ENCODE assay signal across 17 cellular contexts in genomic region chr18:56043691-56044090, GRCh38.
DNase-seq lines count a peak whose midpoint lies in the region; ATAC-seq lines count a peak whose summit lies in the region.
"Had no signal": no experiment of that assay in that cellular context is flagged by ENCODE, and none has a peak within 500 bp of the region (broad histone marks: within the 10 kb centered on the region; RNA-seq: fewer than 3 reads in every experiment).

No MANE protein-coding gene starts in this region.

- H3K27ac ChIP-seq in aorta (ENCODE audit: low read depth in 1 of 2, low read length in 2 of 2): no peak overlapping the region
- H3K27ac ChIP-seq: ascending aorta, neutrophil had no signal

- H3K9me3 ChIP-seq in aorta (ENCODE audit: control insufficient read depth, low read length): peaks cover 3% of the 10 kb centered on the region
- H3K9me3 ChIP-seq: neutrophil had no signal

- no peaks in the 10 kb centered on the region for H3K27me3 Mint-ChIP-seq in activated CD8-positive, alpha-beta T cell treated with anti-CD3 and anti-CD28 coated beads, Interleukin-2, amount 10 ng/mL, durations not matched to agents 7 days and 5 days (ENCODE audit: low read depth)
- H3K27me3 Mint-ChIP-seq: activated CD4-positive, alpha-beta memory T cell treated with anti-CD3 and anti-CD28 coated beads, Interleukin-2, amount 10 ng/mL, durations not matched to agents 7 days and 5 days; activated T-helper 17 cell treated with anti-CD3 and anti-CD28 coated beads, Interleukin-2, amount 50 U/mL, for 72 hours had no signal

- H3K9me3 Mint-ChIP-seq in activated CD8-positive, alpha-beta T cell treated with anti-CD3 and anti-CD28 coated beads, Interleukin-2, amount 10 ng/mL, durations not matched to agents 7 days and 5 days (ENCODE audit: insufficient read depth): no peaks in the 10 kb centered on the region

- DNase-seq in left ventricle myocardium superior (no peak), Right ventricle myocardium inferior (ENCODE audit: missing footprints) (no peak), foreskin melanocyte (peak; percentile 83), nucleus accumbens (lab: John Stamatoyannopoulos, UW) (peak in 55 of 56 donors; percentile 19 to 96 (median 84)), aorta (peak in 1 of 2 donors; percentile 52), GDM1 (lab: John Stamatoyannopoulos, UW) (no peak)
- DNase-seq in activated CD8-positive, alpha-beta T cell treated with anti-CD3 and anti-CD28 coated beads, Interleukin-2, amount 10 ng/mL, durations not matched to agents 7 days and 5 days: no peak
- DNase-seq: activated CD4-positive, alpha-beta memory T cell treated with anti-CD3 and anti-CD28 coated beads, Interleukin-2, amount 10 ng/mL, durations not matched to agents 7 days and 5 days; effector memory CD4-positive, alpha-beta T cell; Kasumi-1; mesenchymal stem cell; NCI-H187; NCI-H510A treated with DMSO at 0.1 percent for 48 hours had no signal

- no peak overlapping the region for H3K27ac Mint-ChIP-seq in activated CD8-positive, alpha-beta T cell treated with anti-CD3 and anti-CD28 coated beads, Interleukin-2, amount 10 ng/mL, durations not matched to agents 7 days and 5 days
- H3K27ac Mint-ChIP-seq: activated CD4-positive, alpha-beta memory T cell treated with anti-CD3 and anti-CD28 coated beads, Interleukin-2, amount 10 ng/mL, durations not matched to agents 7 days and 5 days; activated T-helper 17 cell treated with anti-CD3 and anti-CD28 coated beads, Interleukin-2, amount 50 U/mL, for 72 hours had no signal

- H3K4me3 Mint-ChIP-seq in activated CD8-positive, alpha-beta T cell treated with anti-CD3 and anti-CD28 coated beads, Interleukin-2, amount 10 ng/mL, durations not matched to agents 7 days and 5 days: no peak overlapping the region
- H3K4me3 Mint-ChIP-seq: activated CD4-positive, alpha-beta memory T cell treated with anti-CD3 and anti-CD28 coated beads, Interleukin-2, amount 10 ng/mL, durations not matched to agents 7 days and 5 days; activated T-helper 17 cell treated with anti-CD3 and anti-CD28 coated beads, Interleukin-2, amount 50 U/mL, for 72 hours had no signal

- intact Hi-C loops in left ventricle myocardium superior (cut with micrococcal nuclease): no loop called here
- intact Hi-C loops in Right ventricle myocardium inferior (cut with DNase I): no loop called here
- intact Hi-C loops in aorta (cut with DNase I): no loop called here

- POLR2A ChIA-PET in activated CD8-positive, alpha-beta T cell treated with anti-CD3 and anti-CD28 coated beads, Interleukin-2, amount 10 ng/mL, durations not matched to agents 7 days and 5 days (lab: Charles Lee): no interaction called here

- WGBS in aorta, 2 donors: 4 to 6% methylated on average over 5 of the region's 5 CpGs

- CTCF ChIA-PET in activated CD8-positive, alpha-beta T cell treated with anti-CD3 and anti-CD28 coated beads, Interleukin-2, amount 10 ng/mL, durations not matched to agents 7 days and 5 days (lab: Charles Lee): no interaction called here

- no peak overlapping the region for H3K4me3 ChIP-seq in aorta (ENCODE audit: low read length in 2 of 2)
- H3K4me3 ChIP-seq: ascending aorta had no signal

- no peaks in the 10 kb centered on the region for H3K27me3 ChIP-seq in aorta (ENCODE audit: control insufficient read depth in 1 of 2, insufficient read depth in 2 of 2, low read length in 1 of 2)
- H3K27me3 ChIP-seq: ascending aorta, neutrophil had no signal

- H3K36me3 Mint-ChIP-seq in activated CD8-positive, alpha-beta T cell treated with anti-CD3 and anti-CD28 coated beads, Interleukin-2, amount 10 ng/mL, durations not matched to agents 7 days and 5 days (ENCODE audit: low read depth): no peaks in the 10 kb centered on the region

- peaks cover 0 to 2% of the 10 kb centered on the region in 2 donors for H3K4me1 ChIP-seq in aorta (ENCODE audit: control insufficient read depth in 1 of 2, insufficient read depth in 2 of 2, low read length in 2 of 2)

- H3K4me1 Mint-ChIP-seq in activated CD8-positive, alpha-beta T cell treated with anti-CD3 and anti-CD28 coated beads, Interleukin-2, amount 10 ng/mL, durations not matched to agents 7 days and 5 days (ENCODE audit: low read depth): no peaks in the 10 kb centered on the region
- H3K4me1 Mint-ChIP-seq: activated CD4-positive, alpha-beta memory T cell treated with anti-CD3 and anti-CD28 coated beads, Interleukin-2, amount 10 ng/mL, durations not matched to agents 7 days and 5 days; activated T-helper 17 cell treated with anti-CD3 and anti-CD28 coated beads, Interleukin-2, amount 50 U/mL, for 72 hours had no signal

- peak; percentile 50 for ATAC-seq in left ventricle myocardium superior
- no peak for ATAC-seq in Right ventricle myocardium inferior
- ATAC-seq in aorta (ENCODE audit: low FRiP score): peak; percentile 79
- no peak for ATAC-seq in HG03520 (IDR thresholded peaks at IDR 0.05; ENCODE audit: unreplicated experiment)
- no peak for ATAC-seq in activated CD8-positive, alpha-beta T cell treated with anti-CD3 and anti-CD28 coated beads, Interleukin-2, amount 10 ng/mL, durations not matched to agents 7 days and 5 days
- ATAC-seq: activated T-helper 17 cell treated with anti-CD3 and anti-CD28 coated beads, Interleukin-2, amount 50 U/mL, for 72 hours had no signal

- no peaks in the 10 kb centered on the region for H3K36me3 ChIP-seq in aorta (ENCODE audit: control insufficient read depth in 1 of 2, insufficient read depth in 2 of 2, low read length in 1 of 2)
- H3K36me3 ChIP-seq: ascending aorta, neutrophil had no signal

Comparison
In these comparisons a context has a peak if more than half of its experiments do, and no peak if none do; other contexts are left out.
1. ATAC-seq: peak in left ventricle myocardium superior (single experiment) and aorta (single experiment); none in Right ventricle myocardium inferior (single experiment), HG03520 (single experiment) and activated CD8-positive, alpha-beta T cell treated with anti-CD3 and anti-CD28 coated beads, Interleukin-2, amount 10 ng/mL, durations not matched to agents 7 days and 5 days (single experiment).
2. DNase-seq: peak in foreskin melanocyte (single experiment) and nucleus accumbens (55 of 56); none in left ventricle myocardium superior (single experiment), Right ventricle myocardium inferior (single experiment), GDM1 (single experiment) and activated CD8-positive, alpha-beta T cell treated with anti-CD3 and anti-CD28 coated beads, Interleukin-2, amount 10 ng/mL, durations not matched to agents 7 days and 5 days (single experiment).